8 cellular contexts compared by ENCODE assay signal in genomic region chr1:160428655-160429054, GRCh38. TPM values are rescaled to one million over a fixed set of nuclear protein-coding genes. Genes with fewer than 3 reads are reported as not detected.
A peak's percentile ranks its signal among the peaks of the same experiment; 100 is the strongest.
DNase-seq lines count a peak whose midpoint lies in the region; ATAC-seq and TF ChIP-seq lines count a peak whose summit lies in the region.

No MANE protein-coding gene starts in this region.

- peaks cover 1 to 2% (median 1%) of the 10 kb centered on the region in 3 donors for H3K9me3 Mint-ChIP-seq in IgD-negative memory B cell

- H3K4me1 ChIP-seq in upper lobe of right lung (peaks cover 18% of the 10 kb centered on the region), vagina (no peaks in the 10 kb centered on the region)

- DNase-seq in stimulated activated CD4-positive, alpha-beta T cell treated with anti-CD3 and anti-CD28 coated beads, Interleukin-12 subunit alpha, Interleukin-12 subunit beta, amount 100 ng/mL, for 4 hours, result peak; percentile 32
- DNase-seq in stimulated activated CD4-positive, alpha-beta T cell treated with anti-CD3 and anti-CD28 coated beads, Interleukin-1b, Interleukin-23, amount 100 ng/mL, for 48 hours, result no peak
- DNase-seq in T-helper 9 cell (peak; percentile 17), dermis blood vessel endothelial cell (peak; percentile 61), lung microvascular endothelial cell (ENCODE audit: low read depth in 2 of 2) (peak; percentile 49 to 66), upper lobe of right lung (no peak), vagina (ENCODE audit: extremely low spot score in 2 of 2) (no peak)

- peak overlapping the region; percentile 84 to 95 (median 88) for H3K27ac Mint-ChIP-seq in IgD-negative memory B cell

- intact Hi-C loops in upper lobe of right lung (cut with DNase I), result loop anchor here (5.0 kb wide), 1 partner anchor 179 kb away; no protein-coding TSS in a partner anchor
- intact Hi-C loops in vagina (cut with DNase I), result no loop called here

- peaks cover 41 to 54% (median 42%) of the 10 kb centered on the region in 3 donors for H3K4me1 Mint-ChIP-seq in IgD-negative memory B cell

- peak; percentile 83 for ATAC-seq in upper lobe of right lung

- TF ChIP-seq POLR2A in vagina (IDR thresholded peaks at IDR 0.05), result no peak

- peaks cover 1% of the 10 kb centered on the region for H3K36me3 Mint-ChIP-seq in IgD-negative memory B cell

- peak overlapping the region in 3 of 4 donors; percentile 7 to 82 (median 44) for H3K4me3 Mint-ChIP-seq in IgD-negative memory B cell

- no peaks in the 10 kb centered on the region for H3K27me3 ChIP-seq in upper lobe of right lung
- no peaks in the 10 kb centered on the region for H3K27me3 ChIP-seq in vagina

- H3K9me3 ChIP-seq in upper lobe of right lung, result no peaks in the 10 kb centered on the region
- H3K9me3 ChIP-seq in vagina, result no peaks in the 10 kb centered on the region

- H3K4me3 ChIP-seq in upper lobe of right lung, result no peak overlapping the region
- H3K4me3 ChIP-seq in vagina, result no peak overlapping the region

- H3K27ac ChIP-seq in upper lobe of right lung (no peak overlapping the region), vagina (no peak overlapping the region)

- H3K36me3 ChIP-seq in upper lobe of right lung (no peaks in the 10 kb centered on the region), vagina (peaks cover 0 to 33% of the 10 kb centered on the region in 2 donors)

- TF ChIP-seq CTCF in upper lobe of right lung (IDR thresholded peaks at IDR 0.05), result peak; percentile 58
- peak in 1 of 3 experiments; percentile 2 for TF ChIP-seq CTCF in vagina (IDR thresholded peaks at IDR 0.05)

- H3K27me3 Mint-ChIP-seq in IgD-negative memory B cell, result peaks cover 1% of the 10 kb centered on the region

RNA-seq across cellular contexts. Expression of gene VANGL2, which starts 28.3 kb away (rescaled TPM):
- not detected for polyA plus RNA-seq in IgD-negative memory B cell
- under 0.01 and 0.05 TPM in 2 replicates for total RNA-seq in dermis blood vessel endothelial cell
- total RNA-seq in lung microvascular endothelial cell, result not detected in 2 replicates
- 6.3 TPM for total RNA-seq in upper lobe of right lung
- total RNA-seq in vagina, result 11.0 TPM

Comparison
In these comparisons a context has a peak if more than half of its experiments do, and no peak if none do; other contexts are left out.
1. DNase-seq: peak in stimulated activated CD4-positive, alpha-beta T cell treated with anti-CD3 and anti-CD28 coated beads, Interleukin-12 subunit alpha, Interleukin-12 subunit beta, amount 100 ng/mL, for 4 hours (single experiment), T-helper 9 cell (single experiment), dermis blood vessel endothelial cell (single experiment) and lung microvascular endothelial cell (2 of 2); none in stimulated activated CD4-positive, alpha-beta T cell treated with anti-CD3 and anti-CD28 coated beads, Interleukin-1b, Interleukin-23, amount 100 ng/mL, for 48 hours (single experiment), upper lobe of right lung (single experiment) and vagina (0 of 2).